Comparison of ENCODE assay signal across 1 cellular context in genomic region chr4:2932561-2932950, GRCh38.
TF ChIP-seq lines count a peak whose summit lies in the region.

No MANE protein-coding gene starts in this region.

TF ChIP-seq in H1, 55 proteins besides CTCF, POLR2A, EP300 and RAD21:
- TF ChIP-seq SIRT6 (IDR thresholded peaks at IDR 0.05; ENCODE audit: low read length) (no peak), RXRA (IDR thresholded peaks at IDR 0.05; ENCODE audit: insufficient read depth, low read depth, low read length) (no peak)
TF ChIP-seq in H1: peak in this region for 0.
